Comparison of ENCODE assay signal across 1 cellular context in genomic region chr14:34436118-34436905, GRCh38.
TF ChIP-seq lines count a peak whose summit lies in the region.

No MANE protein-coding gene starts in this region.

TF ChIP-seq in IMR-90, 13 proteins besides CTCF, POLR2A, EP300 and RAD21:
- TF ChIP-seq CEBPB (IDR thresholded peaks at IDR 0.05; ENCODE audit: low read depth, low read length) (peak; percentile 87), NFE2L2 (IDR thresholded peaks at IDR 0.05; ENCODE audit: low read depth, low read length) (no peak), BHLHE40 (IDR thresholded peaks at IDR 0.05; ENCODE audit: low read depth, low read length) (no peak), CHD1 (IDR thresholded peaks at IDR 0.05; ENCODE audit: low read depth, low read length) (no peak), RFX5 (IDR thresholded peaks at IDR 0.05; ENCODE audit: low read depth, low read length) (no peak), MAFK (IDR thresholded peaks at IDR 0.05; ENCODE audit: low read depth, low read length) (no peak)
